In genomic region chrX:633043-633654, GRCh38 we compare ENCODE assay signal across 23 cellular contexts. TPM values are rescaled to one million over a fixed set of nuclear protein-coding genes. Genes with fewer than 3 reads are reported as not detected.
"Had no signal": no experiment of that assay in that cellular context is flagged by ENCODE, and none has a peak within 500 bp of the region (broad histone marks: within the 10 kb centered on the region; RNA-seq: fewer than 3 reads in every experiment).

No MANE protein-coding gene starts in this region.

- H3K27ac ChIP-seq: body of pancreas, epithelial cell of prostate, left lung, parathyroid adenoma, thoracic aorta, upper lobe of right lung, VCaP had no signal

- H3K27ac Mint-ChIP-seq: activated CD8-positive, alpha-beta T cell treated with anti-CD3 and anti-CD28 coated beads, Interleukin-2, amount 10 ng/mL, durations not matched to agents 7 days and 5 days; activated T-cell treated with anti-CD3 and anti-CD28 coated beads, Interleukin-2, amount 50 U/mL, for 72 hours; stimulated activated memory B cell treated with anti-CD40 and anti-IgM and Interleukin-4, amounts not matched to agents 10 μg/mL and 1 μg/mL and 100 μg/mL, for 72 hours had no signal

- H3K9ac ChIP-seq: parathyroid adenoma had no signal

- H3K27me3 ChIP-seq: body of pancreas had no signal

- H3K4me1 ChIP-seq: body of pancreas, parathyroid adenoma, upper lobe of right lung had no signal

- H3K9me3 ChIP-seq: body of pancreas, left lung, thoracic aorta, upper lobe of right lung had no signal

- H2AFZ ChIP-seq: parathyroid adenoma had no signal

- ATAC-seq: activated CD8-positive, alpha-beta T cell treated with anti-CD3 and anti-CD28 coated beads, Interleukin-2, amount 10 ng/mL, durations not matched to agents 7 days and 5 days; activated T-cell treated with anti-CD3 and anti-CD28 coated beads, Interleukin-2, amount 50 U/mL, for 72 hours; body of pancreas; left lung; sciatic nerve; stimulated activated memory B cell treated with anti-CD40 and anti-IgM and Interleukin-4, amounts not matched to agents 10 μg/mL and 1 μg/mL and 100 μg/mL, for 72 hours; upper lobe of right lung had no signal

- H3K36me3 ChIP-seq: left lung, thoracic aorta, upper lobe of right lung had no signal

- H3K4me3 ChIP-seq: body of pancreas, left lung, thoracic aorta, upper lobe of right lung had no signal

- H3K36me3 Mint-ChIP-seq: activated naive CD8-positive, alpha-beta T cell treated with anti-CD3 and anti-CD28 coated beads for 36 hours had no signal

- H3K79me2 ChIP-seq: parathyroid adenoma had no signal

- DNase-seq: activated CD8-positive, alpha-beta memory T cell treated with anti-CD3 and anti-CD28 coated beads, Interleukin-2, amount 50 U/mL, for 4 hours; activated CD8-positive, alpha-beta T cell treated with anti-CD3 and anti-CD28 coated beads, Interleukin-2, amount 10 ng/mL, durations not matched to agents 7 days and 5 days; activated gamma-delta T cell; activated naive CD8-positive, alpha-beta T cell treated with anti-CD3 and anti-CD28 coated beads for 36 hours; activated T-cell treated with anti-CD3 and anti-CD28 coated beads, Interleukin-2, amount 50 U/mL, for 72 hours; body of pancreas; dermis blood vessel endothelial cell; left lung; stimulated activated CD4-positive, alpha-beta T cell treated with anti-CD3 and anti-CD28 coated beads, Interleukin-4, amount 100 ng/mL, for 4 hours; SW 1271; T-helper 2 cell; upper lobe of right lung had no signal

- H3K4me3 Mint-ChIP-seq: activated CD8-positive, alpha-beta T cell treated with anti-CD3 and anti-CD28 coated beads, Interleukin-2, amount 10 ng/mL, durations not matched to agents 7 days and 5 days; activated naive CD8-positive, alpha-beta T cell treated with anti-CD3 and anti-CD28 coated beads for 36 hours; activated T-cell treated with anti-CD3 and anti-CD28 coated beads, Interleukin-2, amount 50 U/mL, for 72 hours; stimulated activated memory B cell treated with anti-CD40 and anti-IgM and Interleukin-4, amounts not matched to agents 10 μg/mL and 1 μg/mL and 100 μg/mL, for 72 hours had no signal

- FAIRE-seq: frontal cortex had no signal

- H3K9me3 Mint-ChIP-seq: activated naive CD8-positive, alpha-beta T cell treated with anti-CD3 and anti-CD28 coated beads for 36 hours had no signal

RNA-seq across cellular contexts. Expression of gene SHOX, which starts 2.6 kb away (rescaled TPM):
- total RNA-seq: activated CD8-positive, alpha-beta T cell treated with anti-CD3 and anti-CD28 coated beads, Interleukin-2, amount 10 ng/mL, durations not matched to agents 7 days and 5 days; activated naive CD8-positive, alpha-beta T cell treated with anti-CD3 and anti-CD28 coated beads for 36 hours; activated T-cell treated with anti-CD3 and anti-CD28 coated beads, Interleukin-2, amount 50 U/mL, for 72 hours; body of pancreas; dermis blood vessel endothelial cell; fibroblast of lung; frontal cortex; kidney epithelial cell; left lung; lung microvascular endothelial cell; SK-MEL-5; upper lobe of right lung had no signal
- polyA plus RNA-seq: fibroblast of lung had no signal
